In the genomic region with DNA sequence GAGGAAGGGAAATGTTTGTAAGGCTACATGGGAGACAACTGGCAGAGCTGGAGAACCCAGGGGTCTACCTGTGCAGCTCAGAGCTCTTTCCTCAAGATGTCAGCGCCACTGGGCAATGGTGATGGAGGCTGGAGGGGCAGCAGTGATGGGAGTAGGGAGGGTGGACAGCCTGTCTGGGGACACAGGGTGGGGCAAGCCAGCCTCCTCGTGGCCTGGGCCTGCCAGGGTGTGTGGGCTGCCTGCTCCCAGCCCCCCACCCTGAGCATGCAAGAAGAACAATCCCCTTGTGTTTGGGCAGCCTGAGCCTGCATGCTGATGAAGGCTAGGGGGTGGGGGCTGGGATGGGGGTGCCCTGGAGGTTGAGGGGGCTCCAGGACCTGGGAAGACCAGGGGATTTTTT, we compare ENCODE assay signal across 12 cellular contexts. TPM values are rescaled to one million over a fixed set of nuclear protein-coding genes. Genes with fewer than 3 reads are reported as not detected.
DNase-seq lines count a peak whose midpoint lies in the region; ATAC-seq, FAIRE-seq and TF ChIP-seq lines count a peak whose summit lies in the region.
"Had no signal": no experiment of that assay in that cellular context is flagged by ENCODE, and none has a peak within 500 bp of the region (broad histone marks: within the 10 kb centered on the region; RNA-seq: fewer than 3 reads in every experiment).

No MANE protein-coding gene starts in this region.

- H3K36me3 Mint-ChIP-seq in effector memory CD8-positive, alpha-beta T cell (ENCODE audit: insufficient read depth): peaks cover 2% of the 10 kb centered on the region
- H3K36me3 Mint-ChIP-seq in neural progenitor cell: peaks cover 5% of the 10 kb centered on the region

- no peak for TF ChIP-seq POLR2A in GM12891 (IDR thresholded peaks at IDR 0.05; ENCODE audit: low read depth, low read length)

- H3K79me2 ChIP-seq in neural progenitor cell (ENCODE audit: low read depth): no peaks in the 10 kb centered on the region

- H3K27me3 ChIP-seq in HUES6 (ENCODE audit: control insufficient read depth, insufficient read depth, low read length): peaks cover 25% of the 10 kb centered on the region
- peaks cover 26% of the 10 kb centered on the region for H3K27me3 ChIP-seq in neural progenitor cell
- H3K27me3 ChIP-seq in effector memory CD4-positive, alpha-beta T cell (replicated peaks; ENCODE audit: control insufficient read depth, insufficient read depth, low read length, poor library complexity, severe bottlenecking): no peaks in the 10 kb centered on the region
- H3K27me3 ChIP-seq: ovary had no signal

- peaks cover 0 to 19% of the 10 kb centered on the region in 2 donors for H3K27me3 Mint-ChIP-seq in effector memory CD8-positive, alpha-beta T cell
- peaks cover 16% of the 10 kb centered on the region for H3K27me3 Mint-ChIP-seq in neural progenitor cell (ENCODE audit: insufficient read depth, low read depth)
- H3K27me3 Mint-ChIP-seq: stimulated activated naive CD8-positive, alpha-beta T cell treated with anti-CD3 and anti-CD28 coated beads, Interleukin-15, Interleukin-2, amounts not matched to agents 100 ng/mL and 50 ng/mL, for 24 hours had no signal

- H3F3A ChIP-seq in neural progenitor cell (ENCODE audit: low read depth): peaks cover 46% of the 10 kb centered on the region

- FAIRE-seq in GM12891 (lab: Jason Lieb, UNC): no peak

- no peak for ATAC-seq in effector memory CD8-positive, alpha-beta T cell (replicated peaks)
- ATAC-seq in HG03460 (IDR thresholded peaks at IDR 0.05; ENCODE audit: unreplicated experiment): no peak
- ATAC-seq: esophagus mucosa had no signal

- H3K9ac ChIP-seq in HUES6 (ENCODE audit: low read length): no peak overlapping the region
- no peak overlapping the region for H3K9ac ChIP-seq in neural progenitor cell

- no peak for TF ChIP-seq CTCF in AG10803 (conservative IDR thresholded peaks at IDR 0.05; ENCODE audit: low read length)
- TF ChIP-seq CTCF in neural progenitor cell (IDR thresholded peaks at IDR 0.05): no peak

- H3K36me3 ChIP-seq in HUES6 (ENCODE audit: control insufficient read depth, insufficient read depth, low read length): no peaks in the 10 kb centered on the region
- no peaks in the 10 kb centered on the region for H3K36me3 ChIP-seq in neural progenitor cell
- H3K36me3 ChIP-seq in effector memory CD4-positive, alpha-beta T cell (ENCODE audit: control insufficient read depth, insufficient read depth, low read length): no peaks in the 10 kb centered on the region
- H3K36me3 ChIP-seq: ovary had no signal

- H3K4me3 ChIP-seq in AG10803 (ENCODE audit: low read length) (peak overlapping the region; percentile 84), HUES6 (ENCODE audit: low read depth, low read length) (peak overlapping the region; percentile 57; the same call in 1 of the 2 replicates), neural progenitor cell (peak overlapping the region; percentile 57)
- H3K4me3 ChIP-seq in effector memory CD4-positive, alpha-beta T cell (ENCODE audit: insufficient read depth, low read depth, low read length, poor library complexity, severe bottlenecking): no peak overlapping the region

- H3K4me2 ChIP-seq in neural progenitor cell: peak overlapping the region; percentile 88

- H3K4me1 ChIP-seq in HUES6 (ENCODE audit: control insufficient read depth, insufficient read depth, low read length) (peaks cover 54% of the 10 kb centered on the region), neural progenitor cell (peaks cover 63% of the 10 kb centered on the region)
- H3K4me1 ChIP-seq in effector memory CD4-positive, alpha-beta T cell (ENCODE audit: control insufficient read depth, insufficient read depth, low read length, poor library complexity, severe bottlenecking): peaks cover 16% of the 10 kb centered on the region

- no peak overlapping the region for H2AFZ ChIP-seq in neural progenitor cell (replicated peaks)

- H3K27ac ChIP-seq in HUES6 (ENCODE audit: low read depth, low read length): no peak overlapping the region
- H3K27ac ChIP-seq in neural progenitor cell: no peak overlapping the region
- no peak overlapping the region for H3K27ac ChIP-seq in effector memory CD4-positive, alpha-beta T cell (ENCODE audit: insufficient read depth, low read length, poor library complexity, severe bottlenecking)

- H3K9me3 ChIP-seq in HUES6 (ENCODE audit: control insufficient read depth, insufficient read depth, low read depth, low read length): no peaks in the 10 kb centered on the region
- no peaks in the 10 kb centered on the region for H3K9me3 ChIP-seq in neural progenitor cell (ENCODE audit: low read depth)
- H3K9me3 ChIP-seq in effector memory CD4-positive, alpha-beta T cell (ENCODE audit: control insufficient read depth, low read length): no peaks in the 10 kb centered on the region
- H3K9me3 ChIP-seq: ovary had no signal

- H3K27ac Mint-ChIP-seq in effector memory CD8-positive, alpha-beta T cell: peak overlapping the region; percentile 46 to 77
- peak overlapping the region; percentile 21 for H3K27ac Mint-ChIP-seq in neural progenitor cell
- H3K27ac Mint-ChIP-seq: stimulated activated naive CD8-positive, alpha-beta T cell treated with anti-CD3 and anti-CD28 coated beads, Interleukin-15, Interleukin-2, amounts not matched to agents 100 ng/mL and 50 ng/mL, for 24 hours had no signal

- H3K4me1 Mint-ChIP-seq in effector memory CD8-positive, alpha-beta T cell (ENCODE audit: low read depth in 2 of 2): peaks cover 20 to 35% of the 10 kb centered on the region in 2 donors
- peaks cover 70% of the 10 kb centered on the region for H3K4me1 Mint-ChIP-seq in neural progenitor cell

- no peaks in the 10 kb centered on the region for H3K9me3 Mint-ChIP-seq in effector memory CD8-positive, alpha-beta T cell
- H3K9me3 Mint-ChIP-seq in neural progenitor cell: no peaks in the 10 kb centered on the region
- H3K9me3 Mint-ChIP-seq: stimulated activated naive CD8-positive, alpha-beta T cell treated with anti-CD3 and anti-CD28 coated beads, Interleukin-15, Interleukin-2, amounts not matched to agents 100 ng/mL and 50 ng/mL, for 24 hours had no signal

- peak overlapping the region; percentile 78 to 80 for H3K4me3 Mint-ChIP-seq in effector memory CD8-positive, alpha-beta T cell
- peak overlapping the region; percentile 94 for H3K4me3 Mint-ChIP-seq in neural progenitor cell

- peaks cover 54% of the 10 kb centered on the region for H4K20me1 ChIP-seq in neural progenitor cell (ENCODE audit: low read depth)

- no peak for DNase-seq in AG10803 (ENCODE audit: low read depth)
- no peak for DNase-seq in effector memory CD8-positive, alpha-beta T cell
- no peak for DNase-seq in neural progenitor cell (ENCODE audit: low spot score)
- no peak for DNase-seq in effector memory CD4-positive, alpha-beta T cell
- no peak for DNase-seq in GM12891 (ENCODE audit: insufficient read length, low spot score)
- DNase-seq in stimulated activated naive CD4-positive, alpha-beta T cell treated with Interleukin-2 at 50 U/mL for 16 hours (lab: John Stamatoyannopoulos, UW): no peak
- DNase-seq: ovary had no signal

TF ChIP-seq in GM12891, 5 proteins besides CTCF, POLR2A, EP300 and RAD21:
- TF ChIP-seq POLR2AphosphoS5 (IDR thresholded peaks at IDR 0.05; ENCODE audit: low read depth, low read length) (no peak), PAX5 (IDR thresholded peaks at IDR 0.05; ENCODE audit: insufficient read depth, low read length, severe bottlenecking) (no peak), POU2F2 (IDR thresholded peaks at IDR 0.05; ENCODE audit: low read depth, low read length) (no peak), SPI1 (IDR thresholded peaks at IDR 0.05; ENCODE audit: low read depth, low read length) (no peak), TAF1 (IDR thresholded peaks at IDR 0.05; ENCODE audit: low read depth, low read length) (no peak)

RNA-seq across cellular contexts. Expression of a gene that starts 1.2 kb away (rescaled TPM):
- 30.5 and 82.3 TPM in 2 replicates for total RNA-seq in neural progenitor cell (ENCODE audit: low replicate concordance)
- polyA plus RNA-seq in GM12891 (2012; ENCODE audit: low read depth, missing spikeins): 3.1 TPM

RNA-seq across cellular contexts. Expression of a gene that starts 7.8 kb away (rescaled TPM):
- 6.0 and 8.3 TPM in 2 replicates for total RNA-seq in neural progenitor cell (ENCODE audit: low replicate concordance)
- 58.0 TPM for polyA plus RNA-seq in GM12891 (2012; ENCODE audit: low read depth, missing spikeins)

RNA-seq across cellular contexts. Expression of a gene that starts 8.8 kb away (rescaled TPM):
- total RNA-seq in neural progenitor cell (ENCODE audit: low replicate concordance): 4.0 and 14.7 TPM in 2 replicates
- 8.4 TPM for polyA plus RNA-seq in GM12891 (2012; ENCODE audit: low read depth, missing spikeins)

RNA-seq across cellular contexts. Expression of a gene that starts 10.8 kb away (rescaled TPM):
- total RNA-seq in neural progenitor cell (ENCODE audit: low replicate concordance): 0.21 TPM in 1 of 2 replicates, not detected in the other
- polyA plus RNA-seq in GM12891 (2012; ENCODE audit: low read depth, missing spikeins): not detected
- total RNA-seq: activated CD8-positive, alpha-beta memory T cell treated with anti-CD3 and anti-CD28 coated beads for 36 hours; esophagus mucosa had no signal

RNA-seq across cellular contexts. Expression of a gene that starts 17.3 kb away (rescaled TPM):
- 17.3 and 31.8 TPM in 2 replicates for total RNA-seq in neural progenitor cell (ENCODE audit: low replicate concordance)
- 38.7 TPM for polyA plus RNA-seq in GM12891 (2012; ENCODE audit: low read depth, missing spikeins)
